ENCODE assay signal across 1 cellular context in the genomic region with DNA sequence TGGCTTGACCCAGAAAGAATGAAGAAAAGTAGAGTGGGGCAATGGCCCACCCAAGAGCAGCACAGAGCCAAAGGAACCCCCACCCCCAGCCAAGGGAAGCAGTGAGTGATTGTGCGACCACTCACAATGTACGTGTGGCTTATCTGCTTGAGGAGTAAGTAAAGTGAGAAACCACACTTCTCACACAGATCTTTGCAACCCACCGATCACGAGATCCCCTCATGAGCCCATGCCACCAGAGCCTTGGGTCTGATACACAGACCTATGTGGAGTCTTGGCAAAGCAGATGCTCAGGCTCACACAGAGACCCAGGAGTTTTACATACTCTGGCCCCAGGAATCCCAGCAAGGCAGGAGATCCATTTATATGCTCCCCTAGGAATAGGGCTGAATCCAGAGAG.
TF ChIP-seq lines count a peak whose summit lies in the region.

No MANE protein-coding gene starts in this region.

TF ChIP-seq in K562, 482 proteins besides CTCF, POLR2A, EP300 and RAD21:
- TF ChIP-seq, protein P1, sequence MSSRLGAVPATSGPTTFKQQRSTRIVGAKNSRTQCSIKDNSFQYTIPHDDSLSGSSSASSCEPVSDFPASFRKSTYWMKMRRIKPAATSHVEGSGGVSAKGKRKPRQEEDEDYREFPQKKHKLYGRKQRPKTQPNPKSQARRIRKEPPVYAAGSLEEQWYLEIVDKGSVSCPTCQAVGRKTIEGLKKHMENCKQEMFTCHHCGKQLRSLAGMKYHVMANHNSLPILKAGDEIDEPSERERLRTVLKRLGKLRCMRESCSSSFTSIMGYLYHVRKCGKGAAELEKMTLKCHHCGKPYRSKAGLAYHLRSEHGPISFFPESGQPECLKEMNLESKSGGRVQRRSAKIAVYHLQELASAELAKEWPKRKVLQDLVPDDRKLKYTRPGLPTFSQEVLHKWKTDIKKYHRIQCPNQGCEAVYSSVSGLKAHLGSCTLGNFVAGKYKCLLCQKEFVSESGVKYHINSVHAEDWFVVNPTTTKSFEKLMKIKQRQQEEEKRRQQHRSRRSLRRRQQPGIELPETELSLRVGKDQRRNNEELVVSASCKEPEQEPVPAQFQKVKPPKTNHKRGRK (tag; IDR thresholded peaks at IDR 0.05): no peak
- TF ChIP-seq ZNF717 (CRISPR knock-in tag; IDR thresholded peaks at IDR 0.05): no peak
- TF ChIP-seq FOXJ2 (tag; IDR thresholded peaks at IDR 0.05): no peak
- TF ChIP-seq ZNF253 (CRISPR knock-in tag; conservative IDR thresholded peaks at IDR 0.05): no peak
- TF ChIP-seq WHSC1 (IDR thresholded peaks at IDR 0.05; ENCODE audit: low read length): no peak
- TF ChIP-seq FOXA3 (CRISPR knock-in tag; conservative IDR thresholded peaks at IDR 0.05 in 1 of 2, IDR thresholded peaks at IDR 0.05 in 1 of 2): no peak
- TF ChIP-seq TRIM28 (IDR thresholded peaks at IDR 0.05): no peak
- TF ChIP-seq ZNF384 (IDR thresholded peaks at IDR 0.05; ENCODE audit: low read depth, low read length): no peak
- TF ChIP-seq, protein P2, sequence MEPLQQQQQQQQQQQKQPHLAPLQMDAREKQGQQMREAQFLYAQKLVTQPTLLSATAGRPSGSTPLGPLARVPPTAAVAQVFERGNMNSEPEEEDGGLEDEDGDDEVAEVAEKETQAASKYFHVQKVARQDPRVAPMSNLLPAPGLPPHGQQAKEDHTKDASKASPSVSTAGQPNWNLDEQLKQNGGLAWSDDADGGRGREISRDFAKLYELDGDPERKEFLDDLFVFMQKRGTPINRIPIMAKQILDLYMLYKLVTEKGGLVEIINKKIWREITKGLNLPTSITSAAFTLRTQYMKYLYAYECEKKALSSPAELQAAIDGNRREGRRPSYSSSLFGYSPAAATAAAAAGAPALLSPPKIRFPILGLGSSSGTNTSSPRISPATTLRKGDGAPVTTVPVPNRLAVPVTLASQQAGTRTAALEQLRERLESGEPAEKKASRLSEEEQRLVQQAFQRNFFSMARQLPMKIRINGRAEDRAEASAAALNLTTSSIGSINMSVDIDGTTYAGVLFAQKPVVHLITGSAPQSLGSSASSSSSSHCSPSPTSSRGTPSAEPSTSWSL (CRISPR knock-in tag; IDR thresholded peaks at IDR 0.05; ENCODE audit: borderline replicate concordance): no peak
- TF ChIP-seq TOE1 (IDR thresholded peaks at IDR 0.05; ENCODE audit: borderline replicate concordance): no peak
- no peak for TF ChIP-seq TOE1 (CRISPR knock-in tag; IDR thresholded peaks at IDR 0.05; ENCODE audit: borderline replicate concordance, low read depth)
- no peak for TF ChIP-seq NCOR1 (IDR thresholded peaks at IDR 0.05)
- TF ChIP-seq SIRT6 (IDR thresholded peaks at IDR 0.05; ENCODE audit: low read depth, low read length): no peak
- no peak for TF ChIP-seq ARID2 (IDR thresholded peaks at IDR 0.05)
- no peak for TF ChIP-seq RBM15 (IDR thresholded peaks at IDR 0.05; ENCODE audit: insufficient read depth, low read length)
- TF ChIP-seq, protein P3, sequence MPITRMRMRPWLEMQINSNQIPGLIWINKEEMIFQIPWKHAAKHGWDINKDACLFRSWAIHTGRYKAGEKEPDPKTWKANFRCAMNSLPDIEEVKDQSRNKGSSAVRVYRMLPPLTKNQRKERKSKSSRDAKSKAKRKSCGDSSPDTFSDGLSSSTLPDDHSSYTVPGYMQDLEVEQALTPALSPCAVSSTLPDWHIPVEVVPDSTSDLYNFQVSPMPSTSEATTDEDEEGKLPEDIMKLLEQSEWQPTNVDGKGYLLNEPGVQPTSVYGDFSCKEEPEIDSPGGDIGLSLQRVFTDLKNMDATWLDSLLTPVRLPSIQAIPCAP (CRISPR knock-in tag; IDR thresholded peaks at IDR 0.05; ENCODE audit: borderline replicate concordance): no peak
- TF ChIP-seq C11orf30 (IDR thresholded peaks at IDR 0.05; ENCODE audit: low read depth): no peak
- no peak for TF ChIP-seq ZEB2 (IDR thresholded peaks at IDR 0.05)
TF ChIP-seq in K562: peak in this region for 0.
